ENCODE assay signal across 13 cellular contexts in genomic region chr1:234919061-234919755, GRCh38.
DNase-seq lines count a peak whose midpoint lies in the region; ATAC-seq and TF ChIP-seq lines count a peak whose summit lies in the region.
"Had no signal": no experiment of that assay in that cellular context is flagged by ENCODE, and none has a peak within 500 bp of the region (broad histone marks: within the 10 kb centered on the region; RNA-seq: fewer than 3 reads in every experiment).

No MANE protein-coding gene starts in this region.

- H3K27me3 ChIP-seq in osteoblast (ENCODE audit: insufficient read depth, low read length) (no peaks in the 10 kb centered on the region), aorta (ENCODE audit: control insufficient read depth in 1 of 2, insufficient read depth in 2 of 2, low read length in 1 of 2) (no peaks in the 10 kb centered on the region)

- peak overlapping the region; percentile 35 for H2AFZ ChIP-seq in osteoblast (ENCODE audit: low read length)

- peaks cover 11% of the 10 kb centered on the region for H3K4me1 Mint-ChIP-seq in activated naive CD8-positive, alpha-beta T cell treated with anti-CD3 and anti-CD28 coated beads, Interleukin-2, amount 10 ng/mL, durations not matched to agents 7 days and 5 days
- peaks cover 9% of the 10 kb centered on the region for H3K4me1 Mint-ChIP-seq in activated naive CD8-positive, alpha-beta T cell treated with anti-CD3 and anti-CD28 coated beads for 36 hours
- peaks cover 5% of the 10 kb centered on the region for H3K4me1 Mint-ChIP-seq in activated T-cell treated with anti-CD3 and anti-CD28 coated beads, Interleukin-2, amount 50 U/mL, for 4 hours (ENCODE audit: low read depth)

- H3K36me3 ChIP-seq in osteoblast (ENCODE audit: insufficient read depth, low read length) (no peaks in the 10 kb centered on the region), aorta (ENCODE audit: control insufficient read depth in 1 of 2, insufficient read depth in 2 of 2, low read length in 1 of 2) (no peaks in the 10 kb centered on the region)

- 30 to 32% methylated on average over 14 of the region's 14 CpGs for WGBS in aorta, 2 donors

- H4K20me1 ChIP-seq in osteoblast (ENCODE audit: insufficient read depth, low read length): no peaks in the 10 kb centered on the region

- no peaks in the 10 kb centered on the region for H3K9me3 ChIP-seq in osteoblast (ENCODE audit: low read depth, low read length)
- no peaks in the 10 kb centered on the region for H3K9me3 ChIP-seq in aorta (ENCODE audit: control insufficient read depth, low read length)

- TF ChIP-seq CTCF in osteoblast (IDR thresholded peaks at IDR 0.05; ENCODE audit: extremely low read depth, low read depth, low read length): no peak

- H3K4me2 ChIP-seq in osteoblast (ENCODE audit: insufficient read depth, low read length): no peak overlapping the region

- no peak overlapping the region for H3K4me3 ChIP-seq in osteoblast (ENCODE audit: insufficient read depth, low read length)
- no peak overlapping the region for H3K4me3 ChIP-seq in aorta (ENCODE audit: low read length in 2 of 2)

- H3K36me3 Mint-ChIP-seq in activated naive CD8-positive, alpha-beta T cell treated with anti-CD3 and anti-CD28 coated beads, Interleukin-2, amount 10 ng/mL, durations not matched to agents 7 days and 5 days: peaks cover 14% of the 10 kb centered on the region
- peaks cover 4% of the 10 kb centered on the region for H3K36me3 Mint-ChIP-seq in activated naive CD8-positive, alpha-beta T cell treated with anti-CD3 and anti-CD28 coated beads for 36 hours
- H3K36me3 Mint-ChIP-seq in activated T-cell treated with anti-CD3 and anti-CD28 coated beads, Interleukin-2, amount 50 U/mL, for 4 hours (ENCODE audit: insufficient read depth): no peaks in the 10 kb centered on the region
- H3K36me3 Mint-ChIP-seq: naive thymus-derived CD8-positive, alpha-beta T cell had no signal

- H3K27ac Mint-ChIP-seq in activated naive CD8-positive, alpha-beta T cell treated with anti-CD3 and anti-CD28 coated beads, Interleukin-2, amount 10 ng/mL, durations not matched to agents 7 days and 5 days: peak overlapping the region; percentile 45
- H3K27ac Mint-ChIP-seq in activated naive CD8-positive, alpha-beta T cell treated with anti-CD3 and anti-CD28 coated beads for 36 hours: no peak overlapping the region

- peaks cover 8% of the 10 kb centered on the region for H3K9me3 Mint-ChIP-seq in activated naive CD8-positive, alpha-beta T cell treated with anti-CD3 and anti-CD28 coated beads, Interleukin-2, amount 10 ng/mL, durations not matched to agents 7 days and 5 days
- H3K9me3 Mint-ChIP-seq in activated naive CD8-positive, alpha-beta T cell treated with anti-CD3 and anti-CD28 coated beads for 36 hours: peaks cover 3% of the 10 kb centered on the region
- no peaks in the 10 kb centered on the region for H3K9me3 Mint-ChIP-seq in activated T-cell treated with anti-CD3 and anti-CD28 coated beads, Interleukin-2, amount 50 U/mL, for 4 hours
- H3K9me3 Mint-ChIP-seq: naive thymus-derived CD8-positive, alpha-beta T cell had no signal

- H3K4me3 Mint-ChIP-seq in activated naive CD8-positive, alpha-beta T cell treated with anti-CD3 and anti-CD28 coated beads, Interleukin-2, amount 10 ng/mL, durations not matched to agents 7 days and 5 days: no peak overlapping the region
- H3K4me3 Mint-ChIP-seq in activated naive CD8-positive, alpha-beta T cell treated with anti-CD3 and anti-CD28 coated beads for 36 hours: no peak overlapping the region
- H3K4me3 Mint-ChIP-seq in activated T-cell treated with anti-CD3 and anti-CD28 coated beads, Interleukin-2, amount 50 U/mL, for 4 hours: no peak overlapping the region
- H3K4me3 Mint-ChIP-seq: naive thymus-derived CD8-positive, alpha-beta T cell had no signal

- H3K4me1 ChIP-seq in osteoblast (ENCODE audit: insufficient read depth, low read length) (peaks cover 29% of the 10 kb centered on the region), aorta (ENCODE audit: control insufficient read depth in 1 of 2, insufficient read depth in 2 of 2, low read length in 2 of 2) (peaks cover 2 to 3% of the 10 kb centered on the region in 2 donors)

- intact Hi-C loops in left cardiac atrium (cut with DNase I): loop anchor here (5.0 to 10.0 kb wide), 5 partner anchors 63 to 304 kb away; partner anchors contain the start of gene IRF2BP2 (in 1 of the 2)
- intact Hi-C loops in aorta (cut with DNase I): loop anchor here (2.0 to 10.0 kb wide), 9 partner anchors 52 to 424 kb away; partner anchors contain the start of gene IRF2BP2 (in 1 of the 2)

- peak overlapping the region; percentile 83 for H3K27ac ChIP-seq in osteoblast (ENCODE audit: low read depth, low read length)
- H3K27ac ChIP-seq in aorta (ENCODE audit: low read depth in 1 of 2, low read length in 2 of 2): peak overlapping the region; percentile 54 to 97
- H3K27ac ChIP-seq: epithelial cell of prostate had no signal

- POLR2A ChIA-PET in activated naive CD8-positive, alpha-beta T cell treated with anti-CD3 and anti-CD28 coated beads, Interleukin-2, amount 10 ng/mL, durations not matched to agents 7 days and 5 days (lab: Charles Lee): no interaction called here

- no peaks in the 10 kb centered on the region for H3K27me3 Mint-ChIP-seq in activated naive CD8-positive, alpha-beta T cell treated with anti-CD3 and anti-CD28 coated beads, Interleukin-2, amount 10 ng/mL, durations not matched to agents 7 days and 5 days
- no peaks in the 10 kb centered on the region for H3K27me3 Mint-ChIP-seq in activated naive CD8-positive, alpha-beta T cell treated with anti-CD3 and anti-CD28 coated beads for 36 hours
- no peaks in the 10 kb centered on the region for H3K27me3 Mint-ChIP-seq in activated T-cell treated with anti-CD3 and anti-CD28 coated beads, Interleukin-2, amount 50 U/mL, for 4 hours (ENCODE audit: low read depth)
- H3K27me3 Mint-ChIP-seq: naive thymus-derived CD8-positive, alpha-beta T cell had no signal

- no peak for ATAC-seq in activated naive CD8-positive, alpha-beta T cell treated with anti-CD3 and anti-CD28 coated beads, Interleukin-2, amount 10 ng/mL, durations not matched to agents 7 days and 5 days (ENCODE audit: low read depth)
- ATAC-seq in left cardiac atrium (peak; percentile 68 to 69), aorta (ENCODE audit: low FRiP score) (peak; percentile 64)
- ATAC-seq in activated T-cell treated with anti-CD3 and anti-CD28 coated beads, Interleukin-2, amount 50 U/mL, for 4 hours: no peak
- ATAC-seq: naive thymus-derived CD8-positive, alpha-beta T cell had no signal

- peak; percentile 18 for DNase-seq in activated naive CD8-positive, alpha-beta T cell treated with anti-CD3 and anti-CD28 coated beads, Interleukin-2, amount 10 ng/mL, durations not matched to agents 7 days and 5 days
- DNase-seq in activated naive CD8-positive, alpha-beta T cell treated with anti-CD3 and anti-CD28 coated beads for 36 hours: no peak
- DNase-seq in left cardiac atrium (peak; percentile 79), osteoblast (ENCODE audit: insufficient read length, low spot score, missing footprints) (no peak), aorta (peak; percentile 78), NCI-H2196 treated with DMSO at 0.1 percent for 48 hours (lab: John Stamatoyannopoulos, UW; ENCODE audit: unreplicated experiment) (no peak)
- no peak for DNase-seq in stimulated activated naive CD4-positive, alpha-beta T cell treated with Interleukin-2 at 50 U/mL for 16 hours (lab: John Stamatoyannopoulos, UW)
- DNase-seq in activated T-cell treated with anti-CD3 and anti-CD28 coated beads, Interleukin-2, amount 50 U/mL, for 4 hours: no peak
- DNase-seq: activated gamma-delta T cell; Karpas-422; naive thymus-derived CD8-positive, alpha-beta T cell; T1000 had no signal

- H3K79me2 ChIP-seq in osteoblast (ENCODE audit: insufficient read depth, low read length): no peaks in the 10 kb centered on the region

Comparison
In these comparisons a context has a peak if more than half of its experiments do, and no peak if none do; other contexts are left out.
1. DNase-seq: peak in activated naive CD8-positive, alpha-beta T cell treated with anti-CD3 and anti-CD28 coated beads, Interleukin-2, amount 10 ng/mL, durations not matched to agents 7 days and 5 days (single experiment), left cardiac atrium (single experiment) and aorta (2 of 2); none in activated naive CD8-positive, alpha-beta T cell treated with anti-CD3 and anti-CD28 coated beads for 36 hours (single experiment), osteoblast (single experiment), stimulated activated naive CD4-positive, alpha-beta T cell treated with Interleukin-2 at 50 U/mL for 16 hours (single experiment), activated T-cell treated with anti-CD3 and anti-CD28 coated beads, Interleukin-2, amount 50 U/mL, for 4 hours (single experiment) and NCI-H2196 treated with DMSO at 0.1 percent for 48 hours (single experiment).
2. ATAC-seq: peak in left cardiac atrium (2 of 2) and aorta (single experiment); none in activated naive CD8-positive, alpha-beta T cell treated with anti-CD3 and anti-CD28 coated beads, Interleukin-2, amount 10 ng/mL, durations not matched to agents 7 days and 5 days (single experiment) and activated T-cell treated with anti-CD3 and anti-CD28 coated beads, Interleukin-2, amount 50 U/mL, for 4 hours (0 of 2).